ENCODE assay signal across 38 cellular contexts in the genomic region with DNA sequence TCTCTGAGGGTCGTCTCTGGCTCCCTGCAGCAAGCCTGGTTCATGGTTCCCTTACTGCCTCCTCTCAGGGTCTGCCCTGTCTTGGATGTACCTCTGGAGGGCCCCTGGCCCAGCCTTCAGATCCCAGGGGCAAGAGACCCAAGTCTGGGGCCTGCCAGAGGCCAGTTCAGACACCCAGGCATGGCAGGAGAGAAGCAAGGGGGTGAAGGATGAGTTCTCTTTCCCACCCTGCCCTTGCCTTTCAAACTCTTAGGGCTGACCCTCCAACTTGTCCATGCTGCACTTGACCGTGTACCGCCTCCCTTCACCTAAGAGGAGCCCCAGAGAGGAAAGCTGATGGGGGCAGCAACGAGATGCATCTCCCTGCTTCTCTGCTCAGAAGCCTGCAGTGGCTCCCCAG. TPM values are rescaled to one million over a fixed set of nuclear protein-coding genes. Genes with fewer than 3 reads are reported as not detected.
"Had no signal": no experiment of that assay in that cellular context is flagged by ENCODE, and none has a peak within 500 bp of the region (broad histone marks: within the 10 kb centered on the region; RNA-seq: fewer than 3 reads in every experiment).

No MANE protein-coding gene starts in this region.

- H3K4me3 ChIP-seq: MG63 had no signal

- H3K27ac ChIP-seq: KMS-11 had no signal

- H3K9me3 ChIP-seq: MG63 had no signal

- H3K36me3 ChIP-seq: MG63 had no signal

- DNase-seq: Karpas-422, Kasumi-1, KG1, MG63, MM.1S, MV-4-11, NCI-H1048, NCI-H1092, NCI-H1092 treated with DMSO at 0.1 percent for 48 hours, NCI-H1105, NCI-H1105 treated with DMSO at 0.1 percent for 48 hours, NCI-H1417, NCI-H1417 treated with DMSO at 0.1 percent for 48 hours, NCI-H1436, NCI-H1436 treated with DMSO at 0.1 percent for 48 hours, NCI-H146, NCI-H1694, NCI-H1694 treated with DMSO at 0.1 percent for 48 hours, NCI-H187, NCI-H187 treated with DMSO at 0.1 percent for 48 hours, NCI-H1930, NCI-H2029, NCI-H2029 treated with DMSO at 0.1 percent for 48 hours, NCI-H2081, NCI-H2081 treated with DMSO at 0.1 percent for 48 hours, NCI-H2107, NCI-H2171, NCI-H2171 treated with DMSO at 0.1 percent for 48 hours, NCI-H2227 treated with DMSO at 0.1 percent for 48 hours, NCI-H226, NCI-H345, NCI-H446, NCI-H446 treated with DMSO at 0.1 percent for 48 hours, NCI-H510A had no signal

- H3K4me2 ChIP-seq: KMS-11 had no signal

- H3K27me3 ChIP-seq: MG63 had no signal

RNA-seq across cellular contexts. Expression of a gene that starts 4.2 kb away (rescaled TPM):
- total RNA-seq: LHCN-M2, M059J, NCI-H460 had no signal
